22 cellular contexts compared by ENCODE assay signal in genomic region chr3:195736866-195737490, GRCh38. TPM values are rescaled to one million over a fixed set of nuclear protein-coding genes. Genes with fewer than 3 reads are reported as not detected.
"Had no signal": no experiment of that assay in that cellular context is flagged by ENCODE, and none has a peak within 500 bp of the region (broad histone marks: within the 10 kb centered on the region; RNA-seq: fewer than 3 reads in every experiment).

No MANE protein-coding gene starts in this region.

- H3K27me3 Mint-ChIP-seq: activated CD8-positive, alpha-beta T cell treated with anti-CD3 and anti-CD28 coated beads for 36 hours; activated naive CD8-positive, alpha-beta T cell; stimulated activated naive B cell treated with anti-CD40 and anti-IgM and Interleukin-4, amounts not matched to agents 10 μg/mL and 1 μg/mL and 100 μg/mL, for 72 hours had no signal

- H3K4me1 Mint-ChIP-seq: activated CD8-positive, alpha-beta memory T cell treated with anti-CD3 and anti-CD28 coated beads, Interleukin-2, amount 10 ng/mL, durations not matched to agents 7 days and 5 days; central memory CD8-positive, alpha-beta T cell; natural killer cell; stimulated activated naive B cell treated with anti-CD40 and anti-IgM and Interleukin-4, amounts not matched to agents 10 μg/mL and 1 μg/mL and 100 μg/mL, for 72 hours had no signal

- H3K9me3 ChIP-seq: adrenal gland, esophagus muscularis mucosa, left ventricle myocardium inferior, transverse colon had no signal

- H3K4me1 ChIP-seq: adrenal gland, esophagus muscularis mucosa, transverse colon had no signal

- H3K36me3 Mint-ChIP-seq: activated CD8-positive, alpha-beta memory T cell treated with anti-CD3 and anti-CD28 coated beads, Interleukin-2, amount 10 ng/mL, durations not matched to agents 7 days and 5 days had no signal

- DNase-seq: activated CD4-positive, alpha-beta T cell treated with anti-CD3 and anti-CD28 coated beads for 48 hours; activated CD8-positive, alpha-beta memory T cell treated with anti-CD3 and anti-CD28 coated beads, Interleukin-2, amount 10 ng/mL, durations not matched to agents 7 days and 5 days; activated CD8-positive, alpha-beta T cell treated with anti-CD3 and anti-CD28 coated beads for 36 hours; activated gamma-delta T cell treated with Interleukin-2 at 50 U/mL for 16 hours; activated T-cell treated with anti-CD3 and anti-CD28 coated beads for 4 hours; adrenal gland; glutamatergic neuron; left ventricle myocardium inferior; midbrain; natural killer cell; stimulated activated CD4-positive, alpha-beta T cell treated with anti-CD3 and anti-CD28 coated beads, Interleukin-2, amount 100 ng/mL, for 48 hours; stimulated activated CD8-positive, alpha-beta memory T cell treated with anti-CD3 and anti-CD28 coated beads, Interleukin-4, amount 100 ng/mL, for 48 hours; stimulated activated naive B cell treated with anti-CD40 and anti-IgM and Interleukin-4, amounts not matched to agents 10 μg/mL and 1 μg/mL and 100 μg/mL, for 72 hours; transverse colon had no signal

- H3K27ac Mint-ChIP-seq: activated CD8-positive, alpha-beta memory T cell treated with anti-CD3 and anti-CD28 coated beads, Interleukin-2, amount 10 ng/mL, durations not matched to agents 7 days and 5 days; activated CD8-positive, alpha-beta T cell treated with anti-CD3 and anti-CD28 coated beads for 36 hours; activated naive CD8-positive, alpha-beta T cell; natural killer cell; stimulated activated naive B cell treated with anti-CD40 and anti-IgM and Interleukin-4, amounts not matched to agents 10 μg/mL and 1 μg/mL and 100 μg/mL, for 72 hours; T-helper 1 cell treated with Interleukin-12 subunit alpha and Interleukin-12 subunit beta and Interleukin-4 antibody, amounts not matched to agents 30 μg/mL and 1 μg/mL, for 36 hours had no signal

- H3K4me2 ChIP-seq: hepatocyte had no signal

- H3K4me3 Mint-ChIP-seq: activated CD8-positive, alpha-beta memory T cell treated with anti-CD3 and anti-CD28 coated beads, Interleukin-2, amount 10 ng/mL, durations not matched to agents 7 days and 5 days; activated CD8-positive, alpha-beta T cell treated with anti-CD3 and anti-CD28 coated beads for 36 hours; activated naive CD8-positive, alpha-beta T cell; central memory CD8-positive, alpha-beta T cell; natural killer cell; stimulated activated naive B cell treated with anti-CD40 and anti-IgM and Interleukin-4, amounts not matched to agents 10 μg/mL and 1 μg/mL and 100 μg/mL, for 72 hours; T-helper 1 cell treated with Interleukin-12 subunit alpha and Interleukin-12 subunit beta and Interleukin-4 antibody, amounts not matched to agents 30 μg/mL and 1 μg/mL, for 36 hours had no signal

- H3K36me3 ChIP-seq: adrenal gland, transverse colon had no signal

- H3K9me3 Mint-ChIP-seq: activated CD8-positive, alpha-beta T cell treated with anti-CD3 and anti-CD28 coated beads for 36 hours; central memory CD8-positive, alpha-beta T cell; natural killer cell; stimulated activated naive B cell treated with anti-CD40 and anti-IgM and Interleukin-4, amounts not matched to agents 10 μg/mL and 1 μg/mL and 100 μg/mL, for 72 hours; T-helper 1 cell treated with Interleukin-12 subunit alpha and Interleukin-12 subunit beta and Interleukin-4 antibody, amounts not matched to agents 30 μg/mL and 1 μg/mL, for 36 hours had no signal

- FAIRE-seq: astrocyte, frontal cortex had no signal

- H3K27me3 ChIP-seq: adrenal gland, hepatocyte, transverse colon had no signal

- H2AFZ ChIP-seq: hepatocyte had no signal

- H3K27ac ChIP-seq: adrenal gland, coronary artery, esophagus muscularis mucosa, hepatocyte, left ventricle myocardium inferior, transverse colon had no signal

- ATAC-seq: activated CD8-positive, alpha-beta memory T cell treated with anti-CD3 and anti-CD28 coated beads, Interleukin-2, amount 10 ng/mL, durations not matched to agents 7 days and 5 days; activated CD8-positive, alpha-beta T cell treated with anti-CD3 and anti-CD28 coated beads for 36 hours; natural killer cell; stimulated activated naive B cell treated with anti-CD40 and anti-IgM and Interleukin-4, amounts not matched to agents 10 μg/mL and 1 μg/mL and 100 μg/mL, for 72 hours had no signal

- H3K79me2 ChIP-seq: hepatocyte had no signal

- H3K4me3 ChIP-seq: adrenal gland, coronary artery, esophagus muscularis mucosa, hepatocyte, left ventricle myocardium inferior, transverse colon had no signal

RNA-seq across cellular contexts. Expression of gene MUC20, which starts 16.2 kb away (rescaled TPM):
- total RNA-seq: astrocyte had no signal
